In genomic region chr5:72308853-72309191, GRCh38 we compare ENCODE assay signal across 8 cellular contexts. TPM values are rescaled to one million over a fixed set of nuclear protein-coding genes. Genes with fewer than 3 reads are reported as not detected.
DNase-seq lines count a peak whose midpoint lies in the region; ATAC-seq and TF ChIP-seq lines count a peak whose summit lies in the region.

No MANE protein-coding gene starts in this region.

- H3K27me3 ChIP-seq in cardiac muscle cell (no peaks in the 10 kb centered on the region), mesenchymal stem cell (ENCODE audit: control insufficient read depth in 1 of 2, insufficient read depth in 1 of 2, low read length in 2 of 2) (no peaks in the 10 kb centered on the region)

- peak overlapping the region; percentile 36 for H4K8ac ChIP-seq in mesenchymal stem cell (ENCODE audit: low read length)

- intact Hi-C loops in left ventricle myocardium superior (cut with micrococcal nuclease), result loop anchor here (10.0 kb wide), 1 partner anchor 174 kb away; no protein-coding TSS in a partner anchor

- H2BK120ac ChIP-seq in mesenchymal stem cell (ENCODE audit: low read depth, low read length), result no peak overlapping the region

- H2BK5ac ChIP-seq in mesenchymal stem cell (ENCODE audit: low read depth, low read length, poor library complexity, severe bottlenecking), result no peak overlapping the region

- WGBS in mesenchymal stem cell, result 83% methylated on average over 6 of the region's 6 CpGs

- H3K4me1 ChIP-seq in cardiac muscle cell (ENCODE audit: low read depth) (peaks cover 14% of the 10 kb centered on the region), mesenchymal stem cell (ENCODE audit: control insufficient read depth, insufficient read depth, low read depth, low read length) (peaks cover 1% of the 10 kb centered on the region)

- H3K36me3 Mint-ChIP-seq in activated naive CD8-positive, alpha-beta T cell, result peaks cover 5% of the 10 kb centered on the region
- H3K36me3 Mint-ChIP-seq in type B pancreatic cell, result peaks cover 21% of the 10 kb centered on the region

- no peaks in the 10 kb centered on the region for H3K27me3 Mint-ChIP-seq in activated naive CD8-positive, alpha-beta T cell
- no peaks in the 10 kb centered on the region for H3K27me3 Mint-ChIP-seq in type B pancreatic cell

- no peak overlapping the region for H3K14ac ChIP-seq in mesenchymal stem cell (ENCODE audit: low read length in 2 of 2)

- peak overlapping the region; percentile 93 for H2AK5ac ChIP-seq in mesenchymal stem cell (ENCODE audit: low read length, severe bottlenecking)

- DNase-seq in cardiac muscle cell (ENCODE audit: low read depth in 1 of 2, low spot score in 1 of 2), result no peak
- DNase-seq in left ventricle myocardium superior, result no peak
- no peak for DNase-seq in mesenchymal stem cell
- DNase-seq in type B pancreatic cell (ENCODE audit: extremely low spot score, unreplicated experiment), result no peak
- DNase-seq in GDM1 (lab: John Stamatoyannopoulos, UW), result no peak
- no peak for DNase-seq in stimulated activated CD4-positive, alpha-beta T cell treated with anti-CD3 and anti-CD28 coated beads, Interleukin-12 subunit alpha, Interleukin-12 subunit beta, amount 100 ng/mL, for 4 hours
- no peak for DNase-seq in LoVo (ENCODE audit: low spot score)

- no peaks in the 10 kb centered on the region for H3K9me3 ChIP-seq in cardiac muscle cell (ENCODE audit: low read depth)
- H3K9me3 ChIP-seq in mesenchymal stem cell (ENCODE audit: control insufficient read depth, low read length), result no peaks in the 10 kb centered on the region

- H3K9me3 Mint-ChIP-seq in activated naive CD8-positive, alpha-beta T cell (ENCODE audit: low read depth), result no peaks in the 10 kb centered on the region
- no peaks in the 10 kb centered on the region for H3K9me3 Mint-ChIP-seq in type B pancreatic cell

- H3K36me3 ChIP-seq in cardiac muscle cell, result peaks cover 4% of the 10 kb centered on the region
- peaks cover 11 to 32% of the 10 kb centered on the region in 2 experiments for H3K36me3 ChIP-seq in mesenchymal stem cell (ENCODE audit: control insufficient read depth in 1 of 2, insufficient read depth in 2 of 2, low read depth in 1 of 2, low read length in 2 of 2)

- H3K27ac Mint-ChIP-seq in activated naive CD8-positive, alpha-beta T cell, result peak overlapping the region; percentile 95
- peak overlapping the region; percentile 97 for H3K27ac Mint-ChIP-seq in type B pancreatic cell

- peaks cover 17% of the 10 kb centered on the region for H3K79me1 ChIP-seq in mesenchymal stem cell (replicated peaks; ENCODE audit: low read length, poor library complexity, severe bottlenecking)

- TF ChIP-seq CTCF in cardiac muscle cell (IDR thresholded peaks at IDR 0.05; ENCODE audit: low read depth, low read length) (no peak), type B pancreatic cell (conservative IDR thresholded peaks at IDR 0.05) (no peak)

- H2BK15ac ChIP-seq in mesenchymal stem cell (ENCODE audit: low read depth, poor library complexity, severe bottlenecking), result peak overlapping the region; percentile 16

- H3K27ac ChIP-seq in cardiac muscle cell, result peak overlapping the region; percentile 56
- H3K27ac ChIP-seq in mesenchymal stem cell (ENCODE audit: low read length, poor library complexity, severe bottlenecking), result peak overlapping the region; percentile 23

- H2BK12ac ChIP-seq in mesenchymal stem cell (ENCODE audit: low read length in 2 of 2), result peak overlapping the region; percentile 6 to 77

- H3K23ac ChIP-seq in mesenchymal stem cell (ENCODE audit: low read length in 2 of 2), result no peak overlapping the region

- no peak overlapping the region for H2AFZ ChIP-seq in mesenchymal stem cell (ENCODE audit: low read depth, low read length)

- H3K4ac ChIP-seq in mesenchymal stem cell (ENCODE audit: low read depth in 1 of 2, low read length in 2 of 2), result peak overlapping the region in 1 of 2 experiments; percentile 40

- H3K18ac ChIP-seq in mesenchymal stem cell (ENCODE audit: low read depth in 1 of 2, low read length in 2 of 2), result no peak overlapping the region

- peaks cover 33% of the 10 kb centered on the region for H3K4me1 Mint-ChIP-seq in activated naive CD8-positive, alpha-beta T cell (ENCODE audit: low read depth)
- peaks cover 16% of the 10 kb centered on the region for H3K4me1 Mint-ChIP-seq in type B pancreatic cell (ENCODE audit: unreplicated experiment)

- no peak overlapping the region for H3K4me3 ChIP-seq in cardiac muscle cell
- peak overlapping the region in 1 of 2 experiments; percentile 56 for H3K4me3 ChIP-seq in mesenchymal stem cell (ENCODE audit: insufficient read depth in 1 of 2, low read depth in 1 of 2, low read length in 2 of 2)

- peak overlapping the region; percentile 66 for H3K9ac ChIP-seq in mesenchymal stem cell (ENCODE audit: low read length)

- H4K91ac ChIP-seq in mesenchymal stem cell (ENCODE audit: low read length), result no peak overlapping the region

- peak overlapping the region; percentile 89 for H3K4me3 Mint-ChIP-seq in activated naive CD8-positive, alpha-beta T cell
- peak overlapping the region; percentile 92 for H3K4me3 Mint-ChIP-seq in type B pancreatic cell

- ATAC-seq in left ventricle myocardium superior, result no peak

- H3K4me2 ChIP-seq in mesenchymal stem cell (ENCODE audit: low read length, poor library complexity, severe bottlenecking), result no peak overlapping the region

RNA-seq across cellular contexts. Expression of gene MRPS27, which starts 11.2 kb away (rescaled TPM):
- total RNA-seq in cardiac muscle cell (56.7 and 58.1 TPM in 2 replicates), left ventricle myocardium superior (80.1 TPM), type B pancreatic cell (ENCODE audit: low replicate concordance) (60.6 and 66.3 TPM in 2 replicates)
- polyA plus RNA-seq in cardiac muscle cell, result 64.1 and 76.2 TPM in 2 replicates
- 34.7 TPM for polyA plus RNA-seq in mesenchymal stem cell (2013, experiment 1 of 2)
- 34.6 TPM for polyA plus RNA-seq in mesenchymal stem cell (2013, experiment 2 of 2)

RNA-seq across cellular contexts. Expression of gene PTCD2, which starts 11.4 kb away (rescaled TPM):
- total RNA-seq in cardiac muscle cell, result 6.3 and 6.9 TPM in 2 replicates
- polyA plus RNA-seq in cardiac muscle cell, result 14.3 and 18.8 TPM in 2 replicates
- 17.7 TPM for total RNA-seq in left ventricle myocardium superior
- polyA plus RNA-seq in mesenchymal stem cell (2013, experiment 1 of 2), result 5.4 TPM
- polyA plus RNA-seq in mesenchymal stem cell (2013, experiment 2 of 2), result 4.9 TPM
- 8.5 and 12.1 TPM in 2 replicates for total RNA-seq in type B pancreatic cell (ENCODE audit: low replicate concordance)
